12 cellular contexts compared by ENCODE assay signal in the genomic region with DNA sequence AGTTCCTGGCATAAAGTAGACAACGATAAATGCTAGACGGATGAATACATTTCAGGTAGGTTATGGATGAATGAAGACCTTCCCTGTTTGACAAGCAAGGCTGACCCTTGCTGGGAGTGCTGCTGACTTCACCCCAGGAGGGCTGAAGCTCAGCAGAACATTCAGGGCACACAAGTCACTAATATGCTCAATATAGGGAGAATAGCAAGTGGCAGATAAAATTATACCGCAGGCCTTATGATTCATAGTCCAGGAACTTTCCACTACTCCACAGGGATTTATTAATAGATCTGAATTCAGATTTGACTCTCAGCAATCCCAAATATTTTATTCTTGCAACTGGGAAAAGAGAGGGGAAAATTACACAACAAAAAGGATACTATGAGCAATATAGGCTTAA. TPM values are rescaled to one million over a fixed set of nuclear protein-coding genes. Genes with fewer than 3 reads are reported as not detected.
DNase-seq lines count a peak whose midpoint lies in the region; ATAC-seq, FAIRE-seq and TF ChIP-seq lines count a peak whose summit lies in the region.
"Had no signal": no experiment of that assay in that cellular context is flagged by ENCODE, and none has a peak within 500 bp of the region (broad histone marks: within the 10 kb centered on the region; RNA-seq: fewer than 3 reads in every experiment).

No MANE protein-coding gene starts in this region.

- H3K36me3 Mint-ChIP-seq in astrocyte (ENCODE audit: low read depth, unreplicated experiment), result no peaks in the 10 kb centered on the region
- H3K36me3 Mint-ChIP-seq in activated CD4-positive, alpha-beta memory T cell treated with anti-CD3 and anti-CD28 coated beads for 36 hours, result no peaks in the 10 kb centered on the region

- H3K27ac ChIP-seq in astrocyte (ENCODE audit: low read depth, low read length), result peak overlapping the region; percentile 66
- H3K27ac ChIP-seq in heart right ventricle, result peak overlapping the region in 8 of 10 donors; percentile 2 to 65 (median 42)

- ATAC-seq in heart right ventricle, result peak in 6 of 8 donors; percentile 58 to 84 (median 68)
- ATAC-seq in HG02870 (IDR thresholded peaks at IDR 0.05; ENCODE audit: unreplicated experiment), result no peak

- CTCF ChIA-PET in HEK293T (lab: Yijun Ruan, JAX), result no interaction called here
- CTCF ChIA-PET in activated CD4-positive, alpha-beta memory T cell treated with anti-CD3 and anti-CD28 coated beads for 36 hours (lab: Charles Lee), result interaction anchor here (0.5 to 0.7 kb wide), 3 partner anchors 9 to 48 kb away, joined by 3 read pairs; no protein-coding TSS in a partner anchor

- H3K27me3 Mint-ChIP-seq in astrocyte (ENCODE audit: low read depth, unreplicated experiment), result no peaks in the 10 kb centered on the region
- H3K27me3 Mint-ChIP-seq in activated CD4-positive, alpha-beta memory T cell treated with anti-CD3 and anti-CD28 coated beads for 36 hours, result peaks cover 2% of the 10 kb centered on the region

- FAIRE-seq in astrocyte (lab: Jason Lieb, UNC), result peak; percentile 99

- no peaks in the 10 kb centered on the region for H3K9me3 ChIP-seq in astrocyte (ENCODE audit: insufficient read depth, low read depth, low read length)
- H3K9me3 ChIP-seq in heart right ventricle, result peaks cover 0 to 23% (median 8%) of the 10 kb centered on the region in 11 donors

- no peaks in the 10 kb centered on the region for H3K79me2 ChIP-seq in astrocyte (ENCODE audit: insufficient read depth, low read length)

- H3K27me3 ChIP-seq in astrocyte (ENCODE audit: insufficient read depth, low read length), result no peaks in the 10 kb centered on the region
- no peaks in the 10 kb centered on the region for H3K27me3 ChIP-seq in heart right ventricle

- 56 to 65% methylated on average over 3 of the region's 3 CpGs for WGBS in heart right ventricle, 2 donors

- H3K4me1 ChIP-seq in astrocyte (ENCODE audit: insufficient read depth, low read length) (peaks cover 23% of the 10 kb centered on the region), heart right ventricle (peaks cover 0 to 27% (median 18%) of the 10 kb centered on the region in 9 donors)

- H3K4me2 ChIP-seq in astrocyte (ENCODE audit: low read length), result peak overlapping the region; percentile 58

- peak overlapping the region; percentile 27 for H3K9ac ChIP-seq in astrocyte (ENCODE audit: low read length)

- H3K4me3 ChIP-seq in astrocyte (ENCODE audit: insufficient read depth, low read depth, low read length), result no peak overlapping the region
- H3K4me3 ChIP-seq in heart right ventricle, result no peak overlapping the region

- H2AFZ ChIP-seq in astrocyte (ENCODE audit: low read depth, low read length), result no peak overlapping the region

- H3K36me3 ChIP-seq in astrocyte (ENCODE audit: insufficient read depth, low read length) (no peaks in the 10 kb centered on the region), heart right ventricle (no peaks in the 10 kb centered on the region)

- DNase-seq in HEK293T (ENCODE audit: extremely low spot score) (no peak), astrocyte (ENCODE audit: low read depth) (peak; percentile 93), heart right ventricle (no peak), stromal cell of bone marrow (ENCODE audit: low read depth) (peak; percentile 54), DMS53 treated with DMSO at 0.1 percent for 48 hours (lab: John Stamatoyannopoulos, UW; ENCODE audit: unreplicated experiment) (no peak), T-helper 2 cell (no peak)
- DNase-seq in activated CD4-positive, alpha-beta memory T cell treated with anti-CD3 and anti-CD28 coated beads for 36 hours, result no peak
- DNase-seq: activated CD4-positive, CD25-positive, alpha-beta regulatory T cell treated with anti-CD3 and anti-CD28 coated beads, Interleukin-2, amount 50 U/mL, for 72 hours; GDM1; KG1 had no signal

- TF ChIP-seq CTCF in astrocyte (IDR thresholded peaks at IDR 0.05; ENCODE audit: insufficient read depth, low read depth, low read length), result no peak
- TF ChIP-seq CTCF in heart right ventricle (IDR thresholded peaks at IDR 0.05), result no peak

- H3K27ac Mint-ChIP-seq in astrocyte (ENCODE audit: unreplicated experiment), result peak overlapping the region; percentile 79
- H3K27ac Mint-ChIP-seq in activated CD4-positive, alpha-beta memory T cell treated with anti-CD3 and anti-CD28 coated beads for 36 hours, result no peak overlapping the region
- H3K27ac Mint-ChIP-seq: activated naive CD8-positive, alpha-beta T cell had no signal

- POLR2A ChIA-PET in HEK293T (lab: Yijun Ruan, JAX), result no interaction called here
- POLR2A ChIA-PET in activated CD4-positive, alpha-beta memory T cell treated with anti-CD3 and anti-CD28 coated beads for 36 hours (lab: Charles Lee), result no interaction called here

- no peak overlapping the region for H3K4me3 Mint-ChIP-seq in astrocyte (ENCODE audit: unreplicated experiment)
- H3K4me3 Mint-ChIP-seq in activated CD4-positive, alpha-beta memory T cell treated with anti-CD3 and anti-CD28 coated beads for 36 hours, result no peak overlapping the region
- H3K4me3 Mint-ChIP-seq: activated naive CD8-positive, alpha-beta T cell had no signal

- intact Hi-C loops in heart right ventricle (cut with DNase I), result no loop called here
- intact Hi-C loops in activated CD4-positive, alpha-beta memory T cell treated with anti-CD3 and anti-CD28 coated beads for 36 hours (cut with micrococcal nuclease), result no loop called here

- H4K20me1 ChIP-seq in astrocyte (ENCODE audit: insufficient read depth, low read length), result no peaks in the 10 kb centered on the region

- no peaks in the 10 kb centered on the region for H3K9me3 Mint-ChIP-seq in astrocyte (ENCODE audit: unreplicated experiment)
- H3K9me3 Mint-ChIP-seq in activated CD4-positive, alpha-beta memory T cell treated with anti-CD3 and anti-CD28 coated beads for 36 hours, result peaks cover 11% of the 10 kb centered on the region

- peaks cover 22% of the 10 kb centered on the region for H3K4me1 Mint-ChIP-seq in astrocyte (ENCODE audit: low read depth, unreplicated experiment)
- H3K4me1 Mint-ChIP-seq in activated CD4-positive, alpha-beta memory T cell treated with anti-CD3 and anti-CD28 coated beads for 36 hours (ENCODE audit: low read depth), result no peaks in the 10 kb centered on the region

TF ChIP-seq in HEK293T, 16 proteins besides CTCF, POLR2A, EP300 and RAD21:
- TF ChIP-seq FOXM1 (IDR thresholded peaks at IDR 0.05; ENCODE audit: borderline replicate concordance), result no peak
- TF ChIP-seq PKNOX1 (IDR thresholded peaks at IDR 0.05), result 0 out of 2 replicates have a peak, but pooled peaks have one; percentile 40
- no peak for TF ChIP-seq FOXA1 (IDR thresholded peaks at IDR 0.05)

RNA-seq across cellular contexts. Expression of gene GRAMD2B, which starts 38.2 kb away (rescaled TPM):
- total RNA-seq in astrocyte, result 29.1 and 34.4 TPM in 2 replicates
- total RNA-seq in heart right ventricle, result 10 to 100 TPM; 29.1 to 47.3 (median 35.3) TPM
- polyA plus RNA-seq in heart right ventricle, result 10 to 100 TPM; 10.7 to 13.3 TPM
- total RNA-seq in activated CD4-positive, alpha-beta memory T cell treated with anti-CD3 and anti-CD28 coated beads for 36 hours, result 10 to 100 TPM in 1 of 2 experiments, 1 to 10 TPM in 1; 9.9 to 10.4 TPM

Comparison
In these comparisons a context has a peak if more than half of its experiments do, and no peak if none do; other contexts are left out.
1. DNase-seq: peak in astrocyte (single experiment) and stromal cell of bone marrow (single experiment); none in HEK293T (single experiment), heart right ventricle (0 of 2), activated CD4-positive, alpha-beta memory T cell treated with anti-CD3 and anti-CD28 coated beads for 36 hours (single experiment), DMS53 treated with DMSO at 0.1 percent for 48 hours (single experiment) and T-helper 2 cell (0 of 5).